In genomic region chr10:75210193-75211006, GRCh38 we compare ENCODE assay signal across 8 cellular contexts. TPM values are rescaled to one million over a fixed set of nuclear protein-coding genes. Genes with fewer than 3 reads are reported as not detected.
DNase-seq lines count a peak whose midpoint lies in the region; FAIRE-seq and TF ChIP-seq lines count a peak whose summit lies in the region.

Gene VDAC2, plus strand, starts transcription at chr10:75210796. Its CDS starts 363 bp downstream, at chr10:75211159.

- FAIRE-seq in H54 (lab: Jason Lieb, UNC) = peak; percentile 80
- FAIRE-seq in frontal cortex (lab: Jason Lieb, UNC) = no peak

- peak within 1 kb of the TSS; percentile 90 for H3K4me3 ChIP-seq in SJSA1

- H3K9me3 ChIP-seq in ES-I3 (ENCODE audit: control insufficient read depth, insufficient read depth, low read length) = no peaks in the 10 kb centered on the region
- H3K9me3 ChIP-seq in SJSA1 (replicated peaks) = no peaks in the 10 kb centered on the region

- H3K4me1 ChIP-seq in ES-I3 (ENCODE audit: insufficient read depth, low read length) = peaks cover 17% of the 10 kb centered on the region
- H3K4me1 ChIP-seq in SJSA1 (replicated peaks) = peaks cover 14% of the 10 kb centered on the region

- H3K9ac ChIP-seq in ES-I3 (ENCODE audit: low read depth, low read length) = peak within 1 kb of the TSS; percentile 97

- H3K27me3 ChIP-seq in SJSA1 (replicated peaks) = no peaks in the 10 kb centered on the region

- DNase-seq in H54 (ENCODE audit: insufficient read length, low spot score) (peak; percentile 90), LoVo (ENCODE audit: low spot score) (peak; percentile 90), SJSA1 (ENCODE audit: low read depth in 1 of 2, low spot score in 2 of 2) (peak; percentile 90 to 98), frontal cortex (ENCODE audit: low spot score in 2 of 2) (peak; percentile 94 to 96), nucleus accumbens (lab: John Stamatoyannopoulos, UW) (peak; percentile 44 to 99 (median 92)), superior temporal gyrus (ENCODE audit: extremely low spot score) (peak; percentile 87)
- peak; percentile 88 to 97 (median 94) for DNase-seq in activated naive CD4-positive, alpha-beta T cell (lab: John Stamatoyannopoulos, UW)

- peak; percentile 69 for TF ChIP-seq POLR2A in H54 (IDR thresholded peaks at IDR 0.05; ENCODE audit: low read depth, low read length)

- peak within 1 kb of the TSS; percentile 93 for H3K27ac ChIP-seq in SJSA1

- H3K36me3 ChIP-seq in ES-I3 (ENCODE audit: insufficient read depth, low read length) (peaks cover 8% of the 10 kb centered on the region), SJSA1 (peaks cover 48% of the 10 kb centered on the region)

RNA-seq across cellular contexts. Expression of gene VDAC2, which starts in this region (rescaled TPM):
- total RNA-seq in SJSA1 (2014; rRNA removed; shearing (Covaris generic)) = 223 and 224 TPM in 2 replicates
- total RNA-seq in frontal cortex = 138 TPM

Comparison
In these comparisons a context has a peak if more than half of its experiments do, and no peak if none do; other contexts are left out.
1. Peak in every context shown above with its lines: DNase-seq, H3K4me3 ChIP-seq and H3K27ac ChIP-seq.